ENCODE assay signal across 8 cellular contexts in genomic region chr7:73324081-73324845, GRCh38. TPM values are rescaled to one million over a fixed set of nuclear protein-coding genes. Genes with fewer than 3 reads are reported as not detected.
DNase-seq lines count a peak whose midpoint lies in the region; ATAC-seq and TF ChIP-seq lines count a peak whose summit lies in the region.
"Not testable (repeated sequence)": the region's sequence is repeated elsewhere in the genome, so short reads cannot be mapped to it uniquely, and the experiment has no call there.

No MANE protein-coding gene starts in this region.

- TF ChIP-seq CTCF in Loucy (conservative IDR thresholded peaks at IDR 0.05; ENCODE audit: low read length) (peak; percentile 52), PC-9 (conservative IDR thresholded peaks at IDR 0.05) (peak; percentile 39; the same call in 1 of the 2 replicates)

- BruUV-seq in PC-9 (replicated peaks; lab: Mats Ljungman, UMichigan): not testable (repeated sequence)

- H3F3A ChIP-seq in Loucy (ENCODE audit: low read depth); PC-9 (ENCODE audit: insufficient read depth, low read depth): not testable (repeated sequence)

- H3K4me2 ChIP-seq in Loucy (ENCODE audit: low read depth, low read length, poor library complexity, severe bottlenecking): peak overlapping the region; percentile 37
- H3K4me2 ChIP-seq in PC-9: not testable (repeated sequence)

- peak; percentile 85 for DNase-seq in AG08396 (ENCODE audit: low spot score)
- DNase-seq in PC-9: peak in 1 of 2 experiments; percentile 54
- DNase-seq in activated CD8-positive, alpha-beta memory T cell treated with anti-CD3 and anti-CD28 coated beads, Interleukin-2, amount 50 U/mL, for 4 hours: peak; percentile 56
- peak; percentile 74 for DNase-seq in ecto neural progenitor cell (ENCODE audit: low spot score)
- DNase-seq in left lobe of liver (ENCODE audit: low spot score): peak; percentile 54
- peak; percentile 32 to 36 for DNase-seq in stimulated activated CD4-positive, alpha-beta T cell treated with anti-CD3 and anti-CD28 coated beads, Interleukin-15, amount 100 ng/mL, for 48 hours (ENCODE audit: low read depth in 2 of 2)

- H3K9me3 ChIP-seq in Loucy (ENCODE audit: insufficient read depth, low read depth, low read length); PC-9 (ENCODE audit: insufficient read depth, low read depth): not testable (repeated sequence)

- H3K4me3 ChIP-seq in Loucy (ENCODE audit: low read length, poor library complexity, severe bottlenecking); PC-9: not testable (repeated sequence)

- not testable (repeated sequence) for H3K9me2 ChIP-seq in Loucy (replicated peaks; ENCODE audit: low read depth, low read length); PC-9 (ENCODE audit: insufficient read depth)

- POLR2A ChIA-PET in PC-9 (lab: Charles Lee; ENCODE audit: unreplicated experiment): interaction anchor here (0.9 kb wide), 1 partner anchor 414 kb away, joined by 3 read pairs; the partner anchor contains the start of gene ABHD11

- not testable (repeated sequence) for H3K79me2 ChIP-seq in Loucy (ENCODE audit: insufficient read depth, low read length); PC-9 (ENCODE audit: low read depth)

- H3K9ac ChIP-seq in Loucy (ENCODE audit: low read depth, low read length, poor library complexity, severe bottlenecking): not testable (repeated sequence)

- ATAC-seq in GM18868 (IDR thresholded peaks at IDR 0.05; ENCODE audit: unreplicated experiment) (peak; percentile 67), left lobe of liver (peak; percentile 88)

- not testable (repeated sequence) for H3K4me1 ChIP-seq in Loucy (ENCODE audit: insufficient read depth, low read length, poor library complexity, severe bottlenecking); PC-9 (replicated peaks; ENCODE audit: insufficient read depth)

- peak overlapping the region; percentile 67; the same call in 1 of the 2 replicates for H2AFZ ChIP-seq in Loucy (ENCODE audit: low read length)
- not testable (repeated sequence) for H2AFZ ChIP-seq in PC-9

- not testable (repeated sequence) for H4K20me1 ChIP-seq in Loucy (ENCODE audit: insufficient read depth, low read length, poor library complexity, severe bottlenecking); PC-9 (ENCODE audit: insufficient read depth)

- intact Hi-C loops in PC-9 (cut with micrococcal nuclease; ENCODE audit: unreplicated experiment): loop anchor here (5.0 kb wide), 1 partner anchor 128 kb away; no protein-coding TSS in a partner anchor

- H3K36me3 ChIP-seq in Loucy (ENCODE audit: insufficient read depth, low read length); PC-9 (ENCODE audit: low read depth): not testable (repeated sequence)

- not testable (repeated sequence) for H3K27ac ChIP-seq in PC-9

- CTCF ChIA-PET in PC-9 (lab: Charles Lee): interaction anchor here (0.6 kb wide), 1 partner anchor 630 kb away, joined by 6 read pairs; no protein-coding TSS in a partner anchor

- not testable (repeated sequence) for H3K27me3 ChIP-seq in Loucy (ENCODE audit: insufficient read depth, low read length, poor library complexity, severe bottlenecking); PC-9 (ENCODE audit: insufficient read depth, low read depth)

RNA-seq across cellular contexts. Expression of gene TRIM50, which starts 3.6 kb away (rescaled TPM):
- total RNA-seq in PC-9 (2021) (not detected in 2 replicates), left lobe of liver (not detected)

RNA-seq across cellular contexts. Expression of gene FKBP6, which starts 3.7 kb away (rescaled TPM):
- total RNA-seq in PC-9 (2021) (not detected in 2 replicates), left lobe of liver (not detected)

RNA-seq across cellular contexts. Expression of gene NSUN5, which starts 15.6 kb away (rescaled TPM):
- total RNA-seq in PC-9 (2021) (51.6 and 62.2 TPM in 2 replicates), left lobe of liver (8.5 TPM)
